In the genomic region with DNA sequence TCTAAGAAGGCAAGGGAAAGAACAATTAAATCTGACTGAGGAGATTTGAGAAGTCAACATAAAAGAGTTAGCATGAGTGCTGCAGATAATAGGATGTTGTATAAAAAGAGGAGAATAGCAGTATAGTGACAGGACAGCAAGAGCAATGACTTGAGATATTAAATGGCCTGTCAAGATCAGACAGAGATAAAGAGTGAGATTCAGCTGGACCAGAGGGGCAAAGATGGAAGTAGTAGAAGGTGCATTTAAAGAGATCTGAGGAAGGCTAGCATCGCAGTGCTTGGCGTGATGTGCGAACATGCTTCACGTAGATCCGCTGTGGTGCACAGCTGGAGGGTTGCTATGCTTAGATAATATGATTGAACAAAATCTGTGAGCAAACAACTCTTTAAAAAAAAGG, we compare ENCODE assay signal across 16 cellular contexts.
A peak's percentile ranks its signal among the peaks of the same experiment; 100 is the strongest.
DNase-seq lines count a peak whose midpoint lies in the region; ATAC-seq lines count a peak whose summit lies in the region.
"Had no signal": no experiment of that assay in that cellular context is flagged by ENCODE, and none has a peak within 500 bp of the region (broad histone marks: within the 10 kb centered on the region; RNA-seq: fewer than 3 reads in every experiment).

No MANE protein-coding gene starts in this region.

- no peak overlapping the region for H3K4ac ChIP-seq in mesenchymal stem cell (ENCODE audit: low read depth in 1 of 2, low read length in 2 of 2)

- no peak overlapping the region for H2AK5ac ChIP-seq in mesenchymal stem cell (ENCODE audit: low read length, severe bottlenecking)

- ATAC-seq in natural killer cell treated with Interleukin-12 subunit alpha and Interleukin-12 subunit beta and Interleukin-15 and Interleukin-18, amount 100 ng/mL, for 72 hours: no peak
- no peak for ATAC-seq in HG03135 (IDR thresholded peaks at IDR 0.05; ENCODE audit: unreplicated experiment)
- ATAC-seq: HepG2 had no signal

- no peaks in the 10 kb centered on the region for H3K27me3 ChIP-seq in mesenchymal stem cell (ENCODE audit: control insufficient read depth in 1 of 2, insufficient read depth in 1 of 2, low read length in 2 of 2)
- H3K27me3 ChIP-seq: Peyer's patch, SJCRH30 had no signal

- DNase-seq in NCI-H510A treated with DMSO at 0.1 percent for 48 hours (lab: John Stamatoyannopoulos, UW): peak; percentile 85
- DNase-seq in NCI-H510A (lab: John Stamatoyannopoulos, UW): no peak
- DNase-seq in DMS53 treated with DMSO at 0.1 percent for 48 hours (lab: John Stamatoyannopoulos, UW; ENCODE audit: unreplicated experiment): peak; percentile 59
- peak; percentile 86 for DNase-seq in NCI-H69 (lab: John Stamatoyannopoulos, UW)
- DNase-seq in mesenchymal stem cell: peak; percentile 1
- no peak for DNase-seq in natural killer cell treated with Interleukin-12 subunit alpha and Interleukin-12 subunit beta and Interleukin-15 and Interleukin-18, amount 100 ng/mL, for 72 hours (ENCODE audit: low spot score)
- DNase-seq in stimulated activated CD4-positive, alpha-beta T cell treated with anti-CD3 and anti-CD28 coated beads, Interleukin-4, amount 100 ng/mL, for 24 hours: no peak
- DNase-seq: GM23248, H7, Kasumi-1, NCI-H1694, NCI-H446 treated with DMSO at 0.1 percent for 48 hours, Peyer's patch, SJCRH30 had no signal

- H3K18ac ChIP-seq in mesenchymal stem cell (ENCODE audit: low read depth in 1 of 2, low read length in 2 of 2): no peak overlapping the region

- no peaks in the 10 kb centered on the region for H3K36me3 ChIP-seq in mesenchymal stem cell (ENCODE audit: control insufficient read depth in 1 of 2, insufficient read depth in 2 of 2, low read depth in 1 of 2, low read length in 2 of 2)
- H3K36me3 ChIP-seq: Peyer's patch, SJCRH30 had no signal

- no peak overlapping the region for H3K4me2 ChIP-seq in mesenchymal stem cell (ENCODE audit: low read length, poor library complexity, severe bottlenecking)

- H4K8ac ChIP-seq in mesenchymal stem cell (ENCODE audit: low read length): no peak overlapping the region

- H3K9ac ChIP-seq in mesenchymal stem cell (ENCODE audit: low read length): no peak overlapping the region
- H3K9ac ChIP-seq: GM23248 had no signal

- no peaks in the 10 kb centered on the region for H3K27me3 Mint-ChIP-seq in natural killer cell treated with Interleukin-12 subunit alpha and Interleukin-12 subunit beta and Interleukin-15 and Interleukin-18, amount 100 ng/mL, for 72 hours

- WGBS in mesenchymal stem cell: 100% methylated on average over 1 of the region's 5 CpGs

- no peak overlapping the region for H3K4me3 ChIP-seq in mesenchymal stem cell (ENCODE audit: insufficient read depth in 1 of 2, low read depth in 1 of 2, low read length in 2 of 2)
- H3K4me3 ChIP-seq: GM23248, Peyer's patch, SJCRH30 had no signal

- H3K27ac Mint-ChIP-seq in natural killer cell treated with Interleukin-12 subunit alpha and Interleukin-12 subunit beta and Interleukin-15 and Interleukin-18, amount 100 ng/mL, for 72 hours: no peak overlapping the region

- peaks cover 18% of the 10 kb centered on the region for H3K36me3 Mint-ChIP-seq in natural killer cell treated with Interleukin-12 subunit alpha and Interleukin-12 subunit beta and Interleukin-15 and Interleukin-18, amount 100 ng/mL, for 72 hours

- no peak overlapping the region for H2BK5ac ChIP-seq in mesenchymal stem cell (ENCODE audit: low read depth, low read length, poor library complexity, severe bottlenecking)

- H3K4me1 ChIP-seq in mesenchymal stem cell (ENCODE audit: control insufficient read depth, insufficient read depth, low read depth, low read length): no peaks in the 10 kb centered on the region
- H3K4me1 ChIP-seq: Peyer's patch, SJCRH30 had no signal

- no peak overlapping the region for H3K4me3 Mint-ChIP-seq in natural killer cell treated with Interleukin-12 subunit alpha and Interleukin-12 subunit beta and Interleukin-15 and Interleukin-18, amount 100 ng/mL, for 72 hours

- no peak overlapping the region for H2AFZ ChIP-seq in mesenchymal stem cell (ENCODE audit: low read depth, low read length)
- H2AFZ ChIP-seq: GM23248 had no signal

- H3K9me3 ChIP-seq in mesenchymal stem cell (ENCODE audit: control insufficient read depth, low read length): no peaks in the 10 kb centered on the region
- H3K9me3 ChIP-seq: Peyer's patch, SJCRH30 had no signal

- H2BK120ac ChIP-seq in mesenchymal stem cell (ENCODE audit: low read depth, low read length): no peak overlapping the region

- no peak overlapping the region for H3K23ac ChIP-seq in mesenchymal stem cell (ENCODE audit: low read length in 2 of 2)

- no peaks in the 10 kb centered on the region for H3K79me1 ChIP-seq in mesenchymal stem cell (replicated peaks; ENCODE audit: low read length, poor library complexity, severe bottlenecking)

- no peak overlapping the region for H3K27ac ChIP-seq in mesenchymal stem cell (ENCODE audit: low read length, poor library complexity, severe bottlenecking)
- H3K27ac ChIP-seq: GM23248, Peyer's patch, SJCRH30 had no signal

- H4K91ac ChIP-seq in mesenchymal stem cell (ENCODE audit: low read length): no peak overlapping the region

- no peak overlapping the region for H3K14ac ChIP-seq in mesenchymal stem cell (ENCODE audit: low read length in 2 of 2)

- H2BK15ac ChIP-seq in mesenchymal stem cell (ENCODE audit: low read depth, poor library complexity, severe bottlenecking): no peak overlapping the region

- peaks cover 20% of the 10 kb centered on the region for H3K9me3 Mint-ChIP-seq in natural killer cell treated with Interleukin-12 subunit alpha and Interleukin-12 subunit beta and Interleukin-15 and Interleukin-18, amount 100 ng/mL, for 72 hours

- no peak overlapping the region for H2BK12ac ChIP-seq in mesenchymal stem cell (ENCODE audit: low read length in 2 of 2)

- H3K4me1 Mint-ChIP-seq in natural killer cell treated with Interleukin-12 subunit alpha and Interleukin-12 subunit beta and Interleukin-15 and Interleukin-18, amount 100 ng/mL, for 72 hours (ENCODE audit: low read depth in 2 of 2): no peaks in the 10 kb centered on the region

Comparison
In these comparisons a context has a peak if more than half of its experiments do, and no peak if none do; other contexts are left out.
1. DNase-seq: peak in NCI-H510A treated with DMSO at 0.1 percent for 48 hours (single experiment), DMS53 treated with DMSO at 0.1 percent for 48 hours (single experiment), NCI-H69 (single experiment) and mesenchymal stem cell (single experiment); none in NCI-H510A (single experiment), natural killer cell treated with Interleukin-12 subunit alpha and Interleukin-12 subunit beta and Interleukin-15 and Interleukin-18, amount 100 ng/mL, for 72 hours (single experiment) and stimulated activated CD4-positive, alpha-beta T cell treated with anti-CD3 and anti-CD28 coated beads, Interleukin-4, amount 100 ng/mL, for 24 hours (single experiment).